ENCODE assay signal across 9 cellular contexts in the genomic region with DNA sequence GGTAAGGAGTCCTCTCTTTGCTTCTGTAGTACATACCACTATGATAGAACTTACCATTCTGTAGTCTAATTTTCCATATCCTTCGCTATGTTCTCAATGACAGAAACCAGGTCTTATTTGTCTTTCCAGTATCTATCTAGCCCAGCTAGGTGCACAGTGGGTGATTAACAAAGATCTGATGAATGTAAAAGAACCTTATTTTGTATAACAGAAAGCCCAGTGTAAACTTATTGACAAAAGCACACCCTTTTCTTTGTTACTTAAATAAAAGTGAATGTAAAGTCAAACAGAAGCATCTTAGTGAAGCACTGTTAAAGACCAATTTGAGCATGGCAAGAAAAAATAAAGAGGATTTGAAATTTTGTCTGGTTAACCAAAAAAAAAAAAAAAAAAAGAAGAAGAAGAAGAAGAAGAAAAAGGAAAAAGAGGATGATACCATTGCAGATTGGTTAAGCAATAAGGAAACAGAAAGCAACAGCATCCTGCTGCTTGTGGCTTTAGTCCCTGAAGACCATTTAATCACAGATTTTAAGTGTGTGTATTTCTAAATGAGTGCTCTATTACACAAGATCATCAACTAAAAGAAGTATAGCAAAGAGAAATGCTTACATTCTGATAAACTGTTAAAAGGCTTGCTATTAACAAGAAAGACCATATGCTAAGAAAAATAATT. TPM values are rescaled to one million over a fixed set of nuclear protein-coding genes. Genes with fewer than 3 reads are reported as not detected.
DNase-seq lines count a peak whose midpoint lies in the region; ATAC-seq and TF ChIP-seq lines count a peak whose summit lies in the region.
"Had no signal": no experiment of that assay in that cellular context is flagged by ENCODE, and none has a peak within 500 bp of the region (broad histone marks: within the 10 kb centered on the region; RNA-seq: fewer than 3 reads in every experiment).

No MANE protein-coding gene starts in this region.

- peak; percentile 56 for DNase-seq in AG04449 (ENCODE audit: low read depth, low spot score)
- no peak for DNase-seq in GM13976 (ENCODE audit: low spot score)
- DNase-seq in SHP77 (lab: John Stamatoyannopoulos, UW): no peak
- no peak for DNase-seq in ureter (ENCODE audit: low spot score)

- TF ChIP-seq CTCF in AG04449 (IDR thresholded peaks at IDR 0.05; ENCODE audit: insufficient read depth, low read length, missing control alignments) (no peak), GM13976 (IDR thresholded peaks at IDR 0.05; ENCODE audit: borderline replicate concordance, control extremely low read depth, extremely low read depth, insufficient read depth, missing control alignments) (no peak)

- no peaks in the 10 kb centered on the region for H3K36me3 Mint-ChIP-seq in dendritic cell treated with granulocyte-macrophage colony-stimulating factor and Interleukin-4, amounts not matched to agents 40 ng/mL and 50 ng/mL, for 4 days (ENCODE audit: low read depth)

- peak overlapping the region; percentile 43 for H3K4me3 Mint-ChIP-seq in dendritic cell treated with granulocyte-macrophage colony-stimulating factor and Interleukin-4, amounts not matched to agents 40 ng/mL and 50 ng/mL, for 4 days

- H3K27me3 Mint-ChIP-seq in dendritic cell treated with granulocyte-macrophage colony-stimulating factor and Interleukin-4, amounts not matched to agents 40 ng/mL and 50 ng/mL, for 4 days: no peaks in the 10 kb centered on the region

- in situ Hi-C loops in GM13976 (cut with MboI; ENCODE audit: low sequenced_read_pairs, unreplicated experiment): no loop called here

- POLR2A ChIA-PET in AG04449 (lab: Yijun Ruan, JAX): no interaction called here

- peaks cover 63% of the 10 kb centered on the region for H3K4me1 Mint-ChIP-seq in dendritic cell treated with granulocyte-macrophage colony-stimulating factor and Interleukin-4, amounts not matched to agents 40 ng/mL and 50 ng/mL, for 4 days (ENCODE audit: low read depth)

- no peaks in the 10 kb centered on the region for H3K9me3 Mint-ChIP-seq in dendritic cell treated with granulocyte-macrophage colony-stimulating factor and Interleukin-4, amounts not matched to agents 40 ng/mL and 50 ng/mL, for 4 days

- no peak overlapping the region for H3K4me3 ChIP-seq in AG04449 (ENCODE audit: low read depth, low read length)
- H3K4me3 ChIP-seq: prostate gland had no signal

- intact Hi-C loops in dendritic cell treated with granulocyte-macrophage colony-stimulating factor and Interleukin-4, amounts not matched to agents 40 ng/mL and 50 ng/mL, for 4 days (cut with micrococcal nuclease): no loop called here

- CTCF ChIA-PET in AG04449 (lab: Yijun Ruan, JAX): no interaction called here

- peak overlapping the region; percentile 28 for H3K27ac Mint-ChIP-seq in dendritic cell treated with granulocyte-macrophage colony-stimulating factor and Interleukin-4, amounts not matched to agents 40 ng/mL and 50 ng/mL, for 4 days

- ATAC-seq in GM19395 (IDR thresholded peaks at IDR 0.05; ENCODE audit: unreplicated experiment) (peak; percentile 63), HG03565 (IDR thresholded peaks at IDR 0.05; ENCODE audit: unreplicated experiment) (peak; percentile 51), GM18519 (IDR thresholded peaks at IDR 0.05; ENCODE audit: low FRiP score, unreplicated experiment) (no peak)

RNA-seq across cellular contexts. Expression of a gene that starts 21.2 kb away (rescaled TPM):
- 22.3 TPM for total RNA-seq in ureter
